ENCODE assay signal across 15 cellular contexts in the genomic region with DNA sequence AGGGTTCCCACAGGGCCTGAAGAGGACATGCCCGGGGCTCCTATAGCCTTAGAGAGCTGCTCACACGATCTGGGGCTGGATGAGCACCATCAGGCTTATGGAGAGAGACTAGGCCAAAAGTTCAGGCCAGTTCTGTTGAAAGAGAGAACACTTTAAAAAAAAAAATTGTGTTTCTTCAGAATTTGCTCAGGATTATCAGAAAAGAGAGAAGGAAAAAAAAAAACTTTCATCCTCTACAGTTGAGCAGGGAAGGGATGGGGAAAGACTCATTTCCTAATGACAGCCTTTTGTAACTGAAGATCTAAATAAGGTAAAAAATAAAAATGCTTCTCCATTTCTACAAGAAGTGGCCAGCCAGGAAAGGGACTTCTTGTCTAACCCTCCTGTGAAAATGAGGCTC.
A peak's percentile ranks its signal among the peaks of the same experiment; 100 is the strongest.
DNase-seq lines count a peak whose midpoint lies in the region; ATAC-seq, FAIRE-seq and TF ChIP-seq lines count a peak whose summit lies in the region.
"Had no signal": no experiment of that assay in that cellular context is flagged by ENCODE, and none has a peak within 500 bp of the region (broad histone marks: within the 10 kb centered on the region; RNA-seq: fewer than 3 reads in every experiment).

No MANE protein-coding gene starts in this region.

- dilution Hi-C loops in endothelial cell of umbilical vein (cut with MboI; ENCODE audit: extremely low pct_ligation_motif_present, low sequenced_read_pairs) = no loop called here

- peaks cover 30% of the 10 kb centered on the region for H3K27me3 Mint-ChIP-seq in endodermal cell (ENCODE audit: insufficient read depth)

- no peak overlapping the region for H3K4me2 ChIP-seq in endothelial cell of umbilical vein (ENCODE audit: insufficient read depth, low read length)
- H3K4me2 ChIP-seq in osteoblast (ENCODE audit: insufficient read depth, low read length) = peak overlapping the region; percentile 88

- H3K36me3 ChIP-seq in right atrium auricular region = no peaks in the 10 kb centered on the region
- H3K36me3 ChIP-seq in endothelial cell of umbilical vein (ENCODE audit: control insufficient read depth in 2 of 2, extremely low read depth in 1 of 2, insufficient read depth in 2 of 2, low read length in 2 of 2) = no peaks in the 10 kb centered on the region
- H3K36me3 ChIP-seq in osteoblast (ENCODE audit: insufficient read depth, low read length) = no peaks in the 10 kb centered on the region
- no peaks in the 10 kb centered on the region for H3K36me3 ChIP-seq in vagina
- no peaks in the 10 kb centered on the region for H3K36me3 ChIP-seq in endodermal cell (ENCODE audit: control insufficient read depth, insufficient read depth, low read length)

- H3K9me3 ChIP-seq in right atrium auricular region (no peaks in the 10 kb centered on the region), endothelial cell of umbilical vein (replicated peaks; ENCODE audit: control insufficient read depth, insufficient read depth, low read length) (no peaks in the 10 kb centered on the region), osteoblast (ENCODE audit: low read depth, low read length) (no peaks in the 10 kb centered on the region), vagina (no peaks in the 10 kb centered on the region), endodermal cell (ENCODE audit: control insufficient read depth, low read length) (no peaks in the 10 kb centered on the region)

- no peaks in the 10 kb centered on the region for H3K9me3 Mint-ChIP-seq in endodermal cell
- H3K9me3 Mint-ChIP-seq: stimulated activated naive B cell treated with anti-CD40 and anti-IgM and Interleukin-4, amounts not matched to agents 10 μg/mL and 1 μg/mL and 100 μg/mL, for 72 hours had no signal

- H2AFZ ChIP-seq in endothelial cell of umbilical vein (ENCODE audit: low read depth, low read length) = peak overlapping the region; percentile 79
- H2AFZ ChIP-seq in osteoblast (ENCODE audit: low read length) = peak overlapping the region; percentile 97

- no peak for ATAC-seq in Right ventricle myocardium inferior

- TF ChIP-seq CTCF in right atrium auricular region (IDR thresholded peaks at IDR 0.05) (no peak), endothelial cell of umbilical vein (IDR thresholded peaks at IDR 0.05; ENCODE audit: extremely low read depth in 1 of 2, insufficient read depth in 1 of 2, low read depth in 1 of 2, low read length in 2 of 2) (no peak), osteoblast (IDR thresholded peaks at IDR 0.05; ENCODE audit: extremely low read depth, low read depth, low read length) (no peak), vagina (IDR thresholded peaks at IDR 0.05) (no peak), endodermal cell (conservative IDR thresholded peaks at IDR 0.05) (no peak)

- no peak for FAIRE-seq in endothelial cell of umbilical vein (lab: Jason Lieb, UNC)
- FAIRE-seq: colon had no signal

- CTCF ChIA-PET in endothelial cell of umbilical vein (lab: Charles Lee) = interaction anchor here (1.0 to 5.4 kb wide), 19 partner anchors 9 to 552 kb away, joined by 3 to 60 read pairs (median 6); no protein-coding TSS in a partner anchor

- H3K27ac ChIP-seq in right atrium auricular region = peak overlapping the region; percentile 81
- peak overlapping the region; percentile 40 for H3K27ac ChIP-seq in endothelial cell of umbilical vein (ENCODE audit: insufficient read depth, low read depth, low read length)
- peak overlapping the region; percentile 72 for H3K27ac ChIP-seq in osteoblast (ENCODE audit: low read depth, low read length)
- peak overlapping the region; percentile 82 for H3K27ac ChIP-seq in vagina
- no peak overlapping the region for H3K27ac ChIP-seq in endodermal cell (ENCODE audit: low read depth, low read length)

- no peak overlapping the region for H3K4me3 ChIP-seq in right atrium auricular region
- H3K4me3 ChIP-seq in endothelial cell of umbilical vein (replicated peaks in 1 of 3; ENCODE audit: insufficient read depth in 1 of 3, low read depth in 1 of 3, low read length in 3 of 3) = no peak overlapping the region
- no peak overlapping the region for H3K4me3 ChIP-seq in osteoblast (ENCODE audit: insufficient read depth, low read length)
- no peak overlapping the region for H3K4me3 ChIP-seq in vagina
- no peak overlapping the region for H3K4me3 ChIP-seq in endodermal cell (ENCODE audit: low read length)

- no peaks in the 10 kb centered on the region for H3K27me3 ChIP-seq in right atrium auricular region
- no peaks in the 10 kb centered on the region for H3K27me3 ChIP-seq in endothelial cell of umbilical vein (ENCODE audit: control insufficient read depth in 2 of 2, insufficient read depth in 2 of 2, low read length in 2 of 2)
- H3K27me3 ChIP-seq in osteoblast (ENCODE audit: insufficient read depth, low read length) = no peaks in the 10 kb centered on the region
- no peaks in the 10 kb centered on the region for H3K27me3 ChIP-seq in vagina
- H3K27me3 ChIP-seq in endodermal cell (ENCODE audit: control insufficient read depth, insufficient read depth, low read length, poor library complexity, severe bottlenecking) = no peaks in the 10 kb centered on the region

- no peak overlapping the region for H3K4me3 Mint-ChIP-seq in endodermal cell

- H3K9ac ChIP-seq in endothelial cell of umbilical vein (replicated peaks; ENCODE audit: extremely low read depth, insufficient read depth, low read length) = no peak overlapping the region
- no peak overlapping the region for H3K9ac ChIP-seq in endodermal cell (ENCODE audit: extremely low read depth, low read length, poor library complexity, severe bottlenecking)

- H3K27ac Mint-ChIP-seq in endodermal cell = no peak overlapping the region
- H3K27ac Mint-ChIP-seq: stimulated activated naive B cell treated with anti-CD40 and anti-IgM and Interleukin-4, amounts not matched to agents 10 μg/mL and 1 μg/mL and 100 μg/mL, for 72 hours had no signal

- peaks cover 29% of the 10 kb centered on the region for H3K4me1 Mint-ChIP-seq in endodermal cell

- no peaks in the 10 kb centered on the region for H3K36me3 Mint-ChIP-seq in endodermal cell (ENCODE audit: low read depth)
- H3K36me3 Mint-ChIP-seq: stimulated activated naive B cell treated with anti-CD40 and anti-IgM and Interleukin-4, amounts not matched to agents 10 μg/mL and 1 μg/mL and 100 μg/mL, for 72 hours had no signal

- TF ChIP-seq POLR2A in endothelial cell of umbilical vein (IDR thresholded peaks at IDR 0.05; ENCODE audit: low read depth, low read length) (no peak), vagina (IDR thresholded peaks at IDR 0.05) (no peak)

- H3K9me1 ChIP-seq in endothelial cell of umbilical vein (replicated peaks; ENCODE audit: control insufficient read depth, extremely low read depth, insufficient read depth, low read length) = no peaks in the 10 kb centered on the region

- H3K79me2 ChIP-seq in endothelial cell of umbilical vein (ENCODE audit: control insufficient read depth, insufficient read depth, low read length) (no peaks in the 10 kb centered on the region), osteoblast (ENCODE audit: insufficient read depth, low read length) (no peaks in the 10 kb centered on the region)

- H3K4me1 ChIP-seq in right atrium auricular region (peaks cover 0 to 32% of the 10 kb centered on the region in 2 donors), endothelial cell of umbilical vein (ENCODE audit: control insufficient read depth, extremely low read depth, insufficient read depth, low read length) (peaks cover 19% of the 10 kb centered on the region), osteoblast (ENCODE audit: insufficient read depth, low read length) (peaks cover 14% of the 10 kb centered on the region), vagina (peaks cover 19% of the 10 kb centered on the region), endodermal cell (ENCODE audit: control insufficient read depth, insufficient read depth, low read length) (peaks cover 16% of the 10 kb centered on the region)

- no peaks in the 10 kb centered on the region for H4K20me1 ChIP-seq in endothelial cell of umbilical vein (replicated peaks; ENCODE audit: control insufficient read depth, extremely low read depth, insufficient read depth, low read length)
- no peaks in the 10 kb centered on the region for H4K20me1 ChIP-seq in osteoblast (ENCODE audit: insufficient read depth, low read length)

- POLR2A ChIA-PET in endothelial cell of umbilical vein (lab: Charles Lee) = interaction anchor here (0.8 kb wide), 1 partner anchor 8 kb away, joined by 4 read pairs; no protein-coding TSS in a partner anchor

- DNase-seq in right atrium auricular region (ENCODE audit: low spot score) (no peak), Right ventricle myocardium inferior (ENCODE audit: missing footprints) (no peak), endothelial cell of umbilical vein (ENCODE audit: low read depth, low spot score) (peak; percentile 13), osteoblast (ENCODE audit: insufficient read length, low spot score, missing footprints) (no peak), vagina (ENCODE audit: extremely low spot score in 2 of 2) (no peak), H4 (ENCODE audit: low spot score) (no peak), AG20443 (ENCODE audit: low spot score) (no peak), endodermal cell (no peak)
- DNase-seq: ACHN; activated CD4-positive, alpha-beta T cell treated with anti-CD3 and anti-CD28 coated beads, Interleukin-2, amount 50 U/mL, for 48 hours; DMS79 treated with DMSO at 0.1 percent for 48 hours; head of caudate nucleus; NCI-H774; stimulated activated naive B cell treated with anti-CD40 and anti-IgM and Interleukin-4, amounts not matched to agents 10 μg/mL and 1 μg/mL and 100 μg/mL, for 72 hours had no signal

- no TSS peak for BruUV-seq in endothelial cell of umbilical vein (replicated peaks; lab: Mats Ljungman, UMichigan)

- intact Hi-C loops in Right ventricle myocardium inferior (cut with DNase I) (loop anchor here (5.0 kb wide), 1 partner anchor 36 kb away; no protein-coding TSS in a partner anchor), endothelial cell of umbilical vein (cut with micrococcal nuclease) (no loop called here), vagina (cut with DNase I) (loop anchor here (10.0 kb wide), 1 partner anchor 511 kb away; no protein-coding TSS in a partner anchor)

- WGBS in endodermal cell (ENCODE audit: insufficient coverage in 1 of 2, insufficient read length in 1 of 2), 2 experiments = 83 to 86% methylated on average over 2 of the region's 2 CpGs

TF ChIP-seq in endothelial cell of umbilical vein, 7 proteins besides CTCF, POLR2A, EP300 and RAD21 (continues in another document):
- TF ChIP-seq, protein P1, sequence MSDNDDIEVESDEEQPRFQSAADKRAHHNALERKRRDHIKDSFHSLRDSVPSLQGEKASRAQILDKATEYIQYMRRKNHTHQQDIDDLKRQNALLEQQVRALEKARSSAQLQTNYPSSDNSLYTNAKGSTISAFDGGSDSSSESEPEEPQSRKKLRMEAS (IDR thresholded peaks at IDR 0.05; ENCODE audit: insufficient read depth, insufficient read length) = no peak
- TF ChIP-seq GATA2 (IDR thresholded peaks at IDR 0.05; ENCODE audit: insufficient read depth, insufficient read length, low read depth, low read length) = no peak
- TF ChIP-seq FOS (IDR thresholded peaks at IDR 0.05; ENCODE audit: borderline replicate concordance, insufficient read depth, low read length) = no peak
- no peak for TF ChIP-seq MYC (IDR thresholded peaks at IDR 0.05; ENCODE audit: low read depth, low read length)
- TF ChIP-seq JUN (IDR thresholded peaks at IDR 0.05; ENCODE audit: borderline replicate concordance, insufficient read depth, insufficient read length, low read depth) = no peak
- TF ChIP-seq EZH2 (IDR thresholded peaks at IDR 0.05; ENCODE audit: borderline replicate concordance, low read depth, low read length, severe bottlenecking) = no peak
